In genomic region chr11:108847288-108847687, GRCh38 we compare ENCODE assay signal across 29 cellular contexts.
"Had no signal": no experiment of that assay in that cellular context is flagged by ENCODE, and none has a peak within 500 bp of the region (broad histone marks: within the 10 kb centered on the region; RNA-seq: fewer than 3 reads in every experiment).

No MANE protein-coding gene starts in this region.

- H3K27ac ChIP-seq: body of pancreas, esophagus muscularis mucosa had no signal

- H3K4me3 Mint-ChIP-seq: activated B cell treated with CpG ODN at 0.5 μM for 24 hours; activated CD8-positive, alpha-beta T cell treated with anti-CD3 and anti-CD28 coated beads for 36 hours; activated naive CD4-positive, alpha-beta T cell treated with anti-CD3 and anti-CD28 coated beads, Interleukin-2, amount 10 ng/mL, durations not matched to agents 7 days and 5 days; activated naive CD8-positive, alpha-beta T cell treated with anti-CD3 and anti-CD28 coated beads, Interleukin-2, amount 10 ng/mL, durations not matched to agents 7 days and 5 days; activated T-cell treated with anti-CD3 and anti-CD28 coated beads, Interleukin-2, amount 50 U/mL, for 4 hours; effector memory CD8-positive, alpha-beta T cell had no signal

- H3K9me3 ChIP-seq: body of pancreas, esophagus muscularis mucosa had no signal

- DNase-seq: activated B cell treated with CpG ODN at 0.5 μM for 24 hours; activated CD4-positive, alpha-beta T cell treated with anti-CD3 and anti-CD28 coated beads for 48 hours; activated CD4-positive, alpha-beta T cell treated with anti-CD3 and anti-CD28 coated beads, Interleukin-2, amount 50 U/mL, for 1 hour; activated CD4-positive, alpha-beta T cell treated with anti-CD3 and anti-CD28 coated beads, Interleukin-2, amount 50 U/mL, for 48 hours; activated CD8-positive, alpha-beta memory T cell treated with anti-CD3 and anti-CD28 coated beads for 24 hours; activated CD8-positive, alpha-beta T cell treated with anti-CD3 and anti-CD28 coated beads for 36 hours; activated gamma-delta T cell; activated naive CD4-positive, alpha-beta T cell; activated naive CD4-positive, alpha-beta T cell treated with anti-CD3 and anti-CD28 coated beads, Interleukin-2, amount 10 ng/mL, durations not matched to agents 7 days and 5 days; activated naive CD8-positive, alpha-beta T cell treated with anti-CD3 and anti-CD28 coated beads, Interleukin-2, amount 10 ng/mL, durations not matched to agents 7 days and 5 days; activated T-cell treated with anti-CD3 and anti-CD28 coated beads, Interleukin-2, amount 50 U/mL, for 4 hours; amniotic stem cell; anterior cingulate cortex; body of pancreas; caudate nucleus; cortex of kidney; dermis blood vessel endothelial cell; effector CD4-positive, alpha-beta T cell; effector memory CD8-positive, alpha-beta T cell; erythroblast; foreskin fibroblast; head of caudate nucleus; hippocampal formation; T-helper 2 cell had no signal

- H3K36me3 ChIP-seq: esophagus muscularis mucosa had no signal

- FAIRE-seq: colon, frontal cortex had no signal

- H3K36me3 Mint-ChIP-seq: activated naive CD4-positive, alpha-beta T cell treated with anti-CD3 and anti-CD28 coated beads, Interleukin-2, amount 50 U/mL, for 72 hours had no signal

- H3K9me3 Mint-ChIP-seq: activated B cell treated with CpG ODN at 0.5 μM for 24 hours; activated CD8-positive, alpha-beta T cell treated with anti-CD3 and anti-CD28 coated beads for 36 hours; activated naive CD4-positive, alpha-beta T cell treated with anti-CD3 and anti-CD28 coated beads, Interleukin-2, amount 10 ng/mL, durations not matched to agents 7 days and 5 days; activated naive CD4-positive, alpha-beta T cell treated with anti-CD3 and anti-CD28 coated beads, Interleukin-2, amount 50 U/mL, for 72 hours; activated naive CD8-positive, alpha-beta T cell treated with anti-CD3 and anti-CD28 coated beads, Interleukin-2, amount 10 ng/mL, durations not matched to agents 7 days and 5 days; activated T-cell treated with anti-CD3 and anti-CD28 coated beads, Interleukin-2, amount 50 U/mL, for 4 hours; effector memory CD8-positive, alpha-beta T cell had no signal

- H3K4me1 ChIP-seq: body of pancreas had no signal

- ATAC-seq: activated CD4-positive, CD25-positive, alpha-beta regulatory T cell treated with anti-CD3 and anti-CD28 coated beads, Interleukin-2, amount 50 U/mL, for 24 hours; activated CD8-positive, alpha-beta T cell treated with anti-CD3 and anti-CD28 coated beads for 36 hours; activated naive CD4-positive, alpha-beta T cell treated with anti-CD3 and anti-CD28 coated beads, Interleukin-2, amount 50 U/mL, for 72 hours; activated T-cell treated with anti-CD3 and anti-CD28 coated beads, Interleukin-2, amount 50 U/mL, for 4 hours; body of pancreas; effector memory CD8-positive, alpha-beta T cell had no signal

- H3K4me1 Mint-ChIP-seq: activated B cell treated with CpG ODN at 0.5 μM for 24 hours; activated naive CD8-positive, alpha-beta T cell treated with anti-CD3 and anti-CD28 coated beads, Interleukin-2, amount 10 ng/mL, durations not matched to agents 7 days and 5 days had no signal

- H3K27ac Mint-ChIP-seq: activated B cell treated with CpG ODN at 0.5 μM for 24 hours; activated CD8-positive, alpha-beta T cell treated with anti-CD3 and anti-CD28 coated beads for 36 hours; activated naive CD4-positive, alpha-beta T cell treated with anti-CD3 and anti-CD28 coated beads, Interleukin-2, amount 10 ng/mL, durations not matched to agents 7 days and 5 days; activated naive CD4-positive, alpha-beta T cell treated with anti-CD3 and anti-CD28 coated beads, Interleukin-2, amount 50 U/mL, for 72 hours; activated naive CD8-positive, alpha-beta T cell treated with anti-CD3 and anti-CD28 coated beads, Interleukin-2, amount 10 ng/mL, durations not matched to agents 7 days and 5 days; effector memory CD8-positive, alpha-beta T cell had no signal

- H3K4me3 ChIP-seq: body of pancreas, esophagus muscularis mucosa had no signal

- H3K27me3 ChIP-seq: body of pancreas, esophagus muscularis mucosa had no signal

- H3K27me3 Mint-ChIP-seq: activated B cell treated with CpG ODN at 0.5 μM for 24 hours; activated CD8-positive, alpha-beta T cell treated with anti-CD3 and anti-CD28 coated beads for 36 hours; activated naive CD4-positive, alpha-beta T cell treated with anti-CD3 and anti-CD28 coated beads, Interleukin-2, amount 10 ng/mL, durations not matched to agents 7 days and 5 days; activated naive CD8-positive, alpha-beta T cell treated with anti-CD3 and anti-CD28 coated beads, Interleukin-2, amount 10 ng/mL, durations not matched to agents 7 days and 5 days; effector memory CD8-positive, alpha-beta T cell had no signal
